Comparison of ENCODE assay signal across 20 cellular contexts in genomic region chr11:14577290-14577689, GRCh38. TPM values are rescaled to one million over a fixed set of nuclear protein-coding genes. Genes with fewer than 3 reads are reported as not detected.
DNase-seq lines count a peak whose midpoint lies in the region; ATAC-seq and TF ChIP-seq lines count a peak whose summit lies in the region.
"Had no signal": no experiment of that assay in that cellular context is flagged by ENCODE, and none has a peak within 500 bp of the region (broad histone marks: within the 10 kb centered on the region; RNA-seq: fewer than 3 reads in every experiment).

No MANE protein-coding gene starts in this region.

- H3K4me3 ChIP-seq in effector memory CD4-positive, alpha-beta T cell (ENCODE audit: insufficient read depth, low read depth, low read length, poor library complexity, severe bottlenecking): no peak overlapping the region
- H3K4me3 ChIP-seq: heart left ventricle, left ventricle myocardium inferior, neural progenitor cell, SJSA1 had no signal

- no peaks in the 10 kb centered on the region for H3K27me3 ChIP-seq in effector memory CD4-positive, alpha-beta T cell (replicated peaks; ENCODE audit: control insufficient read depth, insufficient read depth, low read length, poor library complexity, severe bottlenecking)
- H3K27me3 ChIP-seq: heart left ventricle, neural progenitor cell had no signal

- ATAC-seq in stimulated activated naive CD8-positive, alpha-beta T cell treated with anti-CD3 and anti-CD28 coated beads, Interleukin-15, amount 100 ng/mL, for 72 hours: peak; percentile 37
- ATAC-seq in stimulated activated naive CD8-positive, alpha-beta T cell treated with anti-CD3 and anti-CD28 coated beads, Interleukin-15, Interleukin-2, amounts not matched to agents 100 U/mL and 50 U/mL, for 24 hours: no peak
- no peak for ATAC-seq in T-helper 17 cell
- ATAC-seq: heart left ventricle, sciatic nerve had no signal

- intact Hi-C loops in CD14-positive monocyte (cut with micrococcal nuclease): no loop called here

- H3K9me3 Mint-ChIP-seq in stimulated activated naive CD8-positive, alpha-beta T cell treated with anti-CD3 and anti-CD28 coated beads, Interleukin-15, amount 100 ng/mL, for 72 hours: peaks cover 38 to 46% of the 10 kb centered on the region in 2 donors
- H3K9me3 Mint-ChIP-seq in CD14-positive monocyte: peaks cover 0 to 11% (median 6%) of the 10 kb centered on the region in 7 donors

- TF ChIP-seq CTCF in CD14-positive monocyte (IDR thresholded peaks at IDR 0.05): no peak

- no peaks in the 10 kb centered on the region for H3K9me3 ChIP-seq in T-helper 17 cell (ENCODE audit: control insufficient read depth, low read length, poor library complexity, severe bottlenecking)
- peaks cover 4% of the 10 kb centered on the region for H3K9me3 ChIP-seq in effector memory CD4-positive, alpha-beta T cell (ENCODE audit: control insufficient read depth, low read length)
- H3K9me3 ChIP-seq: SJSA1 had no signal

- no peaks in the 10 kb centered on the region for H3K36me3 ChIP-seq in effector memory CD4-positive, alpha-beta T cell (ENCODE audit: control insufficient read depth, insufficient read depth, low read length)
- H3K36me3 ChIP-seq: heart left ventricle, left ventricle myocardium inferior, neural progenitor cell, SJSA1 had no signal

- H3K4me3 Mint-ChIP-seq in stimulated activated naive CD8-positive, alpha-beta T cell treated with anti-CD3 and anti-CD28 coated beads, Interleukin-15, amount 100 ng/mL, for 72 hours: peak overlapping the region in 1 of 2 donors; percentile 62
- H3K4me3 Mint-ChIP-seq in T-helper 17 cell (peak overlapping the region; percentile 5), CD14-positive monocyte (no peak overlapping the region)
- H3K4me3 Mint-ChIP-seq: neural progenitor cell had no signal

- H3K27ac Mint-ChIP-seq in stimulated activated naive CD8-positive, alpha-beta T cell treated with anti-CD3 and anti-CD28 coated beads, Interleukin-15, amount 100 ng/mL, for 72 hours: no peak overlapping the region
- H3K27ac Mint-ChIP-seq in T-helper 17 cell (peak overlapping the region; percentile 60), CD14-positive monocyte (peak overlapping the region in 3 of 7 donors; percentile 21 to 80 (median 75))
- H3K27ac Mint-ChIP-seq: neural progenitor cell had no signal

- no peak for DNase-seq in stimulated activated naive CD8-positive, alpha-beta T cell treated with anti-CD3 and anti-CD28 coated beads, Interleukin-15, amount 100 ng/mL, for 72 hours
- no peak for DNase-seq in stimulated activated naive CD8-positive, alpha-beta T cell treated with anti-CD3 and anti-CD28 coated beads, Interleukin-15, Interleukin-2, amounts not matched to agents 100 U/mL and 50 U/mL, for 24 hours
- DNase-seq in T-helper 17 cell (no peak), T-helper 9 cell (no peak), glomerular visceral epithelial cell (ENCODE audit: extremely low spot score) (no peak), CD14-positive monocyte (ENCODE audit: low spot score) (no peak), DMS 273 treated with DMSO at 0.1 percent for 48 hours (lab: John Stamatoyannopoulos, UW) (no peak)
- no peak for DNase-seq in effector memory CD4-positive, alpha-beta T cell
- DNase-seq: activated CD8-positive, alpha-beta memory T cell treated with anti-CD3 and anti-CD28 coated beads for 24 hours; aorta; COR-L47; heart left ventricle; Kasumi-1; left ventricle myocardium inferior; midbrain; NCI-H1048; NCI-H187 had no signal

- H3K4me1 ChIP-seq in effector memory CD4-positive, alpha-beta T cell (ENCODE audit: control insufficient read depth, insufficient read depth, low read length, poor library complexity, severe bottlenecking): peaks cover 25% of the 10 kb centered on the region
- H3K4me1 ChIP-seq: neural progenitor cell, SJSA1 had no signal

- H3K36me3 Mint-ChIP-seq in T-helper 17 cell (ENCODE audit: low read depth): no peaks in the 10 kb centered on the region
- H3K36me3 Mint-ChIP-seq in CD14-positive monocyte: peaks cover 5 to 10% of the 10 kb centered on the region in 2 donors

- peaks cover 53% of the 10 kb centered on the region for H3K4me1 Mint-ChIP-seq in stimulated activated naive CD8-positive, alpha-beta T cell treated with anti-CD3 and anti-CD28 coated beads, Interleukin-15, amount 100 ng/mL, for 72 hours
- H3K4me1 Mint-ChIP-seq in T-helper 17 cell (peaks cover 26% of the 10 kb centered on the region), CD14-positive monocyte (peaks cover 29% of the 10 kb centered on the region)
- H3K4me1 Mint-ChIP-seq: neural progenitor cell had no signal

- H3K27me3 Mint-ChIP-seq in stimulated activated naive CD8-positive, alpha-beta T cell treated with anti-CD3 and anti-CD28 coated beads, Interleukin-15, amount 100 ng/mL, for 72 hours: no peaks in the 10 kb centered on the region
- no peaks in the 10 kb centered on the region for H3K27me3 Mint-ChIP-seq in T-helper 17 cell
- H3K27me3 Mint-ChIP-seq in CD14-positive monocyte (ENCODE audit: low read depth in 3 of 3): no peaks in the 10 kb centered on the region

- peak overlapping the region; percentile 76 for H3K27ac ChIP-seq in effector memory CD4-positive, alpha-beta T cell (ENCODE audit: insufficient read depth, low read length, poor library complexity, severe bottlenecking)
- H3K27ac ChIP-seq: left ventricle myocardium inferior, neural progenitor cell, SJSA1 had no signal

RNA-seq across cellular contexts. Expression of gene PSMA1, which starts 57.1 kb away (rescaled TPM):
- total RNA-seq in T-helper 17 cell: 100 to 1,000 TPM; 140 to 166 TPM
- polyA plus RNA-seq in CD14-positive monocyte: 100 to 1,000 TPM; 201 to 228 TPM
